Comparison of ENCODE assay signal across 4 cellular contexts in the genomic region with DNA sequence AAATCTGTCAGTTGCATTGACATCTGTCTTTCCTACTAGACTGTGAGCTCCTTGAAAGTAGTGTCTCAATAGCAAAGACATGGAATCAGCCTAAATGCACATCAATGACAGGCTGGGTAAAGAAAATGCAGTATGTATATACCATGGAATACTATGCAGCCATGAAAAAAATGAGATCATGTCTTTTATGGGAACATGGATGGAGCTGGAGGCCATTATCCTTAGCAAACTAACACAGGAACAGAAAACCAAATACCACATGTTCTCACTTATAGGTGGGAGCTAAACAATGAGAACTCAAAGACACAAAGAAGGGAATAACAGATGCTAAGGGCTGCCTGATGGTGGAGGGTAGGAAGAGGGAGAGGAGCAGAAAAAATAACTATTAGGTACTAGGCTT. TPM values are rescaled to one million over a fixed set of nuclear protein-coding genes. Genes with fewer than 3 reads are reported as not detected.
"Had no signal": no experiment of that assay in that cellular context is flagged by ENCODE, and none has a peak within 500 bp of the region (broad histone marks: within the 10 kb centered on the region; RNA-seq: fewer than 3 reads in every experiment).

No MANE protein-coding gene starts in this region.

RNA-seq across cellular contexts. Expression of a gene that starts 5.9 kb away (rescaled TPM):
- total RNA-seq: OCI-LY7, PC-9 had no signal

RNA-seq across cellular contexts. Expression of a gene that starts 51.7 kb away (rescaled TPM):
- total RNA-seq: OCI-LY7, RPMI7951, SJSA1 had no signal
